In the genomic region with DNA sequence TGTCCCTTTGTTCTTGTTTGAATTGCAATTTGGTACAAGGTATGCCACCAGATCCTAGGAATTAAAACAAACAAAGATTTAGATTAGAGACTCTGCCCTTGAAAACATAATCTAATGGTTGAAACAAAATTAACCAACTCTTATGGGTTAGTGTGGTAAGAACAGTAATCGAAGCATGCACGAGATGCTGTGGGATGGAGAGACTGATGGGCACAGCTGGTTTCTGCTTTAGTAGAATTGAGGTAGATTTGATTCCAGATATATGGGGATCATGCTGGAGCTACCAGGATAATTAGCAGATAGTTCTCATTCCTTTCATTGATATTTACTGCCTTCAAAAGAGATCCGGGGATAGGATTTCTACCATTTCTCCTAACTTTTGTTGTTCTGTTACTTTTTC, we compare ENCODE assay signal across 8 cellular contexts.
"Had no signal": no experiment of that assay in that cellular context is flagged by ENCODE, and none has a peak within 500 bp of the region (broad histone marks: within the 10 kb centered on the region; RNA-seq: fewer than 3 reads in every experiment).

No MANE protein-coding gene starts in this region.

- H2AFZ ChIP-seq: GM23248 had no signal

- H3K4me1 ChIP-seq: HAP-1 had no signal

- H3K4me3 Mint-ChIP-seq: HFFc6 had no signal

- H3K27ac ChIP-seq: GM23248 had no signal

- H3K9me3 Mint-ChIP-seq: HFFc6 had no signal

- DNase-seq: GM23248, GOT3, H7, HFFc6, IMR-90 had no signal

- H3K4me3 ChIP-seq: GM23248, HAP-1, K562 had no signal

- H3K27ac Mint-ChIP-seq: HFFc6 had no signal

- H3K9ac ChIP-seq: GM23248 had no signal

- H3K9me3 ChIP-seq: HAP-1 had no signal

- ATAC-seq: HCT116, K562 had no signal
